19 cellular contexts compared by ENCODE assay signal in the genomic region with DNA sequence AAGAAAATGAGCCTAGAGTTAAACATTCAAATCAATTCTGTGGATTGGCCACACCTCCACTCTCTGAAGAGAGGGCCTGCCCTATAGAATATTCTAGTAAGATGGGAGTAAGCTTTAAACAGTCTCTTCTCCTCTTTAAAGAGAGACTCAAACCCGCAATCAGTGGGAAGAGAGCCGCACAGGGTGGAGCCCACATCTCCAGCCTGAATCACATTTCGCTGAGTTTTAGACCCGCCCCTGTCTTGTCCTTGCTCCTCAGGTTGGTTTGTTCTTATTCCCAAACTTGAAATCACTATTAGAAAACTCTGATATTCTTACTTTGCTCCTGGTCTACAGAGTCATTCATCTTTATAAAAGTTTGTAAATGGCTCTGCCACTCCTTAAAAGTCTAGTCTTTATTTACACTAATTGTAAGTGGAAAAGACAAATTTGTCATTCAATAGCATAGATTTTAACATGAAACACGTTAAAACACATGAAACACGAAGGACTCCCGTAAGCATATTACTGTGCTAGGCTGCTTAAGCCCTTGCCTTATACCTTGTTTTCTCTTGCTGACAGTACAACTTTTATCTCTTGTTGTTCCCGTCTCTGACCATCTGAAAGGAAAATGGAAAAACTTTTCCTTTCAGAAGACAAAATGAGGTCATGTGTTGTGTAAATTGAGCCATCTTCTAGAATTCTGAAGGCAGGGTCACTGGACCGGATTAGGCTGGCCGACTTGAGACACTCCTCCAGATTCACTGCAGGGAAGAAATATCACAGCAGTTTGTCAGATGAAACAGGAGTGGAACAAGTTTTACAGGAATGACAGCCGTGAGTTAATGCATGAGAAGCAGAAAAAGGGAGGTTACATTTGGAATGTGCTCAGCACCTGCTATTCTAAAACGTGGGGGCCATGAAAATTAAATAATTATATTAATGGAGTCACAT. TPM values are rescaled to one million over a fixed set of nuclear protein-coding genes. Genes with fewer than 3 reads are reported as not detected.
DNase-seq lines count a peak whose midpoint lies in the region; ATAC-seq, FAIRE-seq and TF ChIP-seq lines count a peak whose summit lies in the region.
"Had no signal": no experiment of that assay in that cellular context is flagged by ENCODE, and none has a peak within 500 bp of the region (broad histone marks: within the 10 kb centered on the region; RNA-seq: fewer than 3 reads in every experiment).

No MANE protein-coding gene starts in this region.

- peaks cover 13% of the 10 kb centered on the region for H3K4me1 Mint-ChIP-seq in WTC11
- H3K4me1 Mint-ChIP-seq: memory B cell had no signal

- ATAC-seq in WTC11 (peak; percentile 44), HG02840 (IDR thresholded peaks at IDR 0.05; ENCODE audit: low FRiP score, unreplicated experiment) (no peak)
- ATAC-seq: activated CD4-positive, CD25-positive, alpha-beta regulatory T cell treated with anti-CD3 and anti-CD28 coated beads, Interleukin-2, amount 50 U/mL, for 24 hours; body of pancreas had no signal

- dilution Hi-C loops in keratinocyte (cut with MboI; ENCODE audit: extremely low pct_ligation_motif_present, low sequenced_read_pairs), result no loop called here

- H3K4me2 ChIP-seq in keratinocyte (ENCODE audit: control insufficient read depth, extremely low read depth, insufficient read depth, low read depth, low read length) (peak overlapping the region; percentile 80), smooth muscle cell (peak overlapping the region; percentile 58)

- peak overlapping the region; percentile 70 for H3K27ac ChIP-seq in keratinocyte (ENCODE audit: control insufficient read depth, insufficient read depth, low read length)
- H3K27ac ChIP-seq in smooth muscle cell (ENCODE audit: low read depth), result peak overlapping the region; percentile 80
- H3K27ac ChIP-seq: body of pancreas, dorsolateral prefrontal cortex, uterus had no signal

- H3K4me1 ChIP-seq in keratinocyte (ENCODE audit: control insufficient read depth, extremely low read depth, insufficient read depth, low read length), result peaks cover 25% of the 10 kb centered on the region
- H3K4me1 ChIP-seq in smooth muscle cell (ENCODE audit: low read depth), result peaks cover 3% of the 10 kb centered on the region
- H3K4me1 ChIP-seq: body of pancreas, uterus had no signal

- H3K27me3 ChIP-seq in keratinocyte (ENCODE audit: control insufficient read depth, extremely low read depth, insufficient read depth, low read length) (no peaks in the 10 kb centered on the region), smooth muscle cell (ENCODE audit: low read depth) (no peaks in the 10 kb centered on the region)
- H3K27me3 ChIP-seq: body of pancreas, dorsolateral prefrontal cortex, uterus had no signal

- H3K9me3 ChIP-seq in keratinocyte (ENCODE audit: control insufficient read depth, low read depth, low read length), result no peaks in the 10 kb centered on the region
- H3K9me3 ChIP-seq in smooth muscle cell (replicated peaks; ENCODE audit: low read depth), result no peaks in the 10 kb centered on the region
- H3K9me3 ChIP-seq: body of pancreas, uterus had no signal

- peak; percentile 76 for FAIRE-seq in keratinocyte (lab: Jason Lieb, UNC)

- H3K4me3 ChIP-seq in keratinocyte (ENCODE audit: control insufficient read depth in 2 of 3, extremely low read depth in 1 of 3, insufficient read depth in 2 of 3, low read depth in 1 of 3, low read length in 3 of 3) (peak overlapping the region; percentile 18 to 43 (median 22)), smooth muscle cell (peak overlapping the region; percentile 7)
- H3K4me3 ChIP-seq: body of pancreas, dorsolateral prefrontal cortex, uterus had no signal

- peak; percentile 37 for DNase-seq in HEK293T (ENCODE audit: extremely low spot score)
- no peak for DNase-seq in WTC11 (ENCODE audit: low spot score)
- DNase-seq in keratinocyte (ENCODE audit: low read depth, low spot score), result no peak
- no peak for DNase-seq in smooth muscle cell (lab: John Stamatoyannopoulos, UW; ENCODE audit: unreplicated experiment)
- DNase-seq in KBM-7, result no peak
- DNase-seq in SKM-1 treated with dmso at 0.1 percent for 144 hours (lab: John Stamatoyannopoulos, UW; ENCODE audit: unreplicated experiment), result no peak
- DNase-seq: activated naive CD4-positive, alpha-beta T cell treated with Interleukin-2 at 50 U/mL for 16 hours; body of pancreas; C1 segment of cervical spinal cord; dorsolateral prefrontal cortex; NCI-H2029; NCI-H82; stimulated activated naive CD4-positive, alpha-beta T cell; uterus had no signal

- H3K36me3 ChIP-seq in keratinocyte (ENCODE audit: control insufficient read depth in 2 of 2, extremely low read depth in 1 of 2, insufficient read depth in 2 of 2, low read length in 2 of 2) (no peaks in the 10 kb centered on the region), smooth muscle cell (ENCODE audit: low read depth) (no peaks in the 10 kb centered on the region)
- H3K36me3 ChIP-seq: uterus had no signal

- WGBS in smooth muscle cell (ENCODE audit: low lambda C conversion rate), result 51% methylated on average over 12 of the region's 12 CpGs

- H3K79me2 ChIP-seq in keratinocyte (ENCODE audit: control insufficient read depth, insufficient read depth, low read length), result no peaks in the 10 kb centered on the region
- H3K79me2 ChIP-seq in smooth muscle cell (ENCODE audit: low read depth), result no peaks in the 10 kb centered on the region

- H3K9ac ChIP-seq in keratinocyte (ENCODE audit: control insufficient read depth, extremely low read depth, insufficient read depth, low read length) (peak overlapping the region; percentile 60), smooth muscle cell (ENCODE audit: low read depth) (peak overlapping the region; percentile 39)

- in situ Hi-C loops in KBM-7 (cut with MboI; ENCODE audit: low pct_unique_long_range_greater_than_20kb, low sequenced_read_pairs), result no loop called here

- POLR2A ChIA-PET in HEK293T (lab: Yijun Ruan, JAX), result no interaction called here
- POLR2A ChIA-PET in WTC11 (lab: Charles Lee), result no interaction called here

- CTCF ChIA-PET in HEK293T (lab: Yijun Ruan, JAX), result no interaction called here
- CTCF ChIA-PET in WTC11 (lab: Charles Lee), result no interaction called here

- no peak overlapping the region for H3K4me3 Mint-ChIP-seq in WTC11
- H3K4me3 Mint-ChIP-seq: memory B cell; T-helper 1 cell treated with Interleukin-12 subunit alpha and Interleukin-12 subunit beta and Interleukin-4 antibody, amounts not matched to agents 30 μg/mL and 1 μg/mL, for 36 hours had no signal

- H4K20me1 ChIP-seq in keratinocyte (ENCODE audit: control insufficient read depth, extremely low read depth, insufficient read depth, low read length), result no peaks in the 10 kb centered on the region
- H4K20me1 ChIP-seq in smooth muscle cell (ENCODE audit: low read depth), result no peaks in the 10 kb centered on the region

- H2AFZ ChIP-seq in keratinocyte (ENCODE audit: control insufficient read depth, low read length), result peak overlapping the region; percentile 91
- H2AFZ ChIP-seq in smooth muscle cell (ENCODE audit: low read depth), result peak overlapping the region; percentile 53

- H3K36me3 Mint-ChIP-seq in WTC11, result no peaks in the 10 kb centered on the region
- H3K36me3 Mint-ChIP-seq: memory B cell had no signal

- no peaks in the 10 kb centered on the region for H3F3A ChIP-seq in smooth muscle cell (ENCODE audit: low read depth)

- H3K27me3 Mint-ChIP-seq in WTC11 (ENCODE audit: low read depth), result no peaks in the 10 kb centered on the region; the same call in 1 of the 2 replicates
- H3K27me3 Mint-ChIP-seq: memory B cell had no signal

- H3K9me3 Mint-ChIP-seq in WTC11, result no peaks in the 10 kb centered on the region
- H3K9me3 Mint-ChIP-seq: memory B cell; T-helper 1 cell treated with Interleukin-12 subunit alpha and Interleukin-12 subunit beta and Interleukin-4 antibody, amounts not matched to agents 30 μg/mL and 1 μg/mL, for 36 hours had no signal

- peak overlapping the region; percentile 65 for H3K27ac Mint-ChIP-seq in WTC11
- H3K27ac Mint-ChIP-seq: memory B cell; T-helper 1 cell treated with Interleukin-12 subunit alpha and Interleukin-12 subunit beta and Interleukin-4 antibody, amounts not matched to agents 30 μg/mL and 1 μg/mL, for 36 hours had no signal

- no peaks in the 10 kb centered on the region for H3K9me1 ChIP-seq in keratinocyte (ENCODE audit: control insufficient read depth, extremely low read depth, insufficient read depth, low read length)

- TF ChIP-seq CTCF in WTC11 (IDR thresholded peaks at IDR 0.05) (no peak), keratinocyte (optimal IDR thresholded peaks at IDR 0.05 in 1 of 3, IDR thresholded peaks at IDR 0.05 in 1 of 3, conservative IDR thresholded peaks at IDR 0.05 in 1 of 3; ENCODE audit: extremely low read depth in 1 of 3, insufficient read depth in 2 of 3, low read length in 3 of 3) (no peak), smooth muscle cell (IDR thresholded peaks at IDR 0.05; ENCODE audit: borderline replicate concordance, insufficient read depth, poor library complexity, severe bottlenecking) (no peak)

RNA-seq across cellular contexts. Expression of gene DSC1, which starts 5.6 kb away (rescaled TPM):
- total RNA-seq in WTC11 (2021) (not detected in 3 replicates), smooth muscle cell (50.9 and 54.7 TPM in 2 replicates)
- polyA plus RNA-seq in keratinocyte (3.1 to 25.1 TPM (median 11.2 TPM) in 3 replicates), smooth muscle cell (2.1 and 5.0 TPM in 2 replicates)
- 394 TPM for polyA plus RNA-seq in keratinocyte (2011; ENCODE audit: low read depth)
- 0.83 and 1.5 TPM in 2 replicates for polyA plus RNA-seq in keratinocyte (2011; cell fraction: cytosol; rRNA removed)
- polyA plus RNA-seq in keratinocyte (2011; cell fraction: nucleus; rRNA removed), result 9.9 and 13.5 TPM in 2 replicates
- polyA plus RNA-seq in keratinocyte (2012; ENCODE audit: low replicate concordance), result 2.3 and 219 TPM in 2 replicates
- polyA minus RNA-seq in keratinocyte, result 1.7 to 38.8 TPM (median 24.1 TPM) in 3 replicates
- polyA minus RNA-seq in keratinocyte (2011; cell fraction: cytosol; rRNA and poly(A)+ RNA removed), result 3.5 TPM
- polyA minus RNA-seq in keratinocyte (2011; cell fraction: nucleus; rRNA and poly(A)+ RNA removed), result 30.0 and 43.8 TPM in 2 replicates
- total RNA-seq: body of pancreas, skeletal muscle tissue, uterus had no signal

RNA-seq across cellular contexts. Expression of gene DSC2, which starts 54.9 kb away (rescaled TPM):
- total RNA-seq in WTC11 (2021), result 27.0 to 29.8 TPM (median 28.3 TPM) in 3 replicates
- polyA plus RNA-seq in keratinocyte, result 32.1 to 48.6 TPM (median 37.1 TPM) in 3 replicates
- 218 TPM for polyA plus RNA-seq in keratinocyte (2011; ENCODE audit: low read depth)
- 11.5 and 24.5 TPM in 2 replicates for polyA plus RNA-seq in keratinocyte (2011; cell fraction: cytosol; rRNA removed)
- 58.0 and 88.8 TPM in 2 replicates for polyA plus RNA-seq in keratinocyte (2011; cell fraction: nucleus; rRNA removed)
- 41.4 and 86.7 TPM in 2 replicates for polyA plus RNA-seq in keratinocyte (2012; ENCODE audit: low replicate concordance)
- polyA minus RNA-seq in keratinocyte, result 31.1 to 128 TPM (median 117 TPM) in 3 replicates
- polyA minus RNA-seq in keratinocyte (2011; cell fraction: cytosol; rRNA and poly(A)+ RNA removed), result 42.8 TPM
- polyA minus RNA-seq in keratinocyte (2011; cell fraction: nucleus; rRNA and poly(A)+ RNA removed), result 111 and 206 TPM in 2 replicates
- 78.8 and 80.9 TPM in 2 replicates for total RNA-seq in smooth muscle cell
- polyA plus RNA-seq in smooth muscle cell, result 15.6 and 36.1 TPM in 2 replicates

Comparison
In these comparisons a context has a peak if more than half of its experiments do, and no peak if none do; other contexts are left out.
1. RNA of gene DSC1, which starts 5.6 kb away (total RNA-seq): 50.9 to 54.7 TPM in smooth muscle cell; not detected in WTC11; every median in the first group is over 10 times any median in the second.